ENCODE assay signal across 8 cellular contexts in genomic region chr1:156096640-156097391, GRCh38. TPM values are rescaled to one million over a fixed set of nuclear protein-coding genes. Genes with fewer than 3 reads are reported as not detected.
A peak's percentile ranks its signal among the peaks of the same experiment; 100 is the strongest.
DNase-seq lines count a peak whose midpoint lies in the region; ATAC-seq and TF ChIP-seq lines count a peak whose summit lies in the region.

No MANE protein-coding gene starts in this region.

- peaks cover 47% of the 10 kb centered on the region for H3K4me1 Mint-ChIP-seq in HFFc6 (ENCODE audit: low read depth)

- peak; percentile 98 for ATAC-seq in Right ventricle myocardium superior (ENCODE audit: poor library complexity)

- no peaks in the 10 kb centered on the region for H3K9me3 Mint-ChIP-seq in HFFc6

- H3K36me3 Mint-ChIP-seq in HFFc6 (ENCODE audit: low read depth), result no peaks in the 10 kb centered on the region; the same call in 1 of the 2 replicates

- H3K27ac Mint-ChIP-seq in HFFc6, result peak overlapping the region; percentile 99

- no peaks in the 10 kb centered on the region for H3K4me1 ChIP-seq in prostate gland (replicated peaks)

- no peak for TF ChIP-seq POLR2A in prostate gland (IDR thresholded peaks at IDR 0.05)

- H3K27ac ChIP-seq in prostate gland, result peak overlapping the region; percentile 21 to 32

- DNase-seq in GM10266 (ENCODE audit: extremely low spot score), result peak; percentile 85
- DNase-seq in HFFc6, result peak; percentile 80
- peak; percentile 95 for DNase-seq in NAMALWA (ENCODE audit: low spot score)
- DNase-seq in T follicular helper cell (ENCODE audit: low read depth), result peak; percentile 78
- DNase-seq in activated naive CD8-positive, alpha-beta T cell treated with anti-CD3 and anti-CD28 coated beads, Interleukin-2, amount 50 U/mL, for 16 hours (ENCODE audit: low read depth, low spot score), result peak; percentile 71
- peak; percentile 95 for DNase-seq in Right ventricle myocardium superior
- DNase-seq in prostate gland (ENCODE audit: low spot score), result peak; percentile 87
- DNase-seq in ureter (ENCODE audit: low spot score), result peak; percentile 93

- H3K27me3 ChIP-seq in prostate gland (replicated peaks; ENCODE audit: insufficient read depth), result no peaks in the 10 kb centered on the region

- peaks cover 6% of the 10 kb centered on the region for H3K27me3 Mint-ChIP-seq in HFFc6 (ENCODE audit: insufficient read depth)

- peak overlapping the region; percentile 77 for H3K4me3 Mint-ChIP-seq in HFFc6

- H3K36me3 ChIP-seq in prostate gland, result no peaks in the 10 kb centered on the region

- H3K9me3 ChIP-seq in prostate gland, result no peaks in the 10 kb centered on the region

- intact Hi-C loops in Right ventricle myocardium superior (cut with DNase I) (loop anchor here (2.0 kb wide), 1 partner anchor 34 kb away; no protein-coding TSS in a partner anchor), prostate gland (cut with DNase I) (loop anchor here (1.0 to 5.0 kb wide), 2 partner anchors 33 to 115 kb away; partner anchors contain the start of gene PMF1)

- 29% methylated on average over 14 of the region's 14 CpGs for WGBS in prostate gland

- H3K4me3 ChIP-seq in prostate gland, result no peak overlapping the region

- peak; percentile 95 for TF ChIP-seq CTCF in GM10266 (IDR thresholded peaks at IDR 0.05; ENCODE audit: control insufficient read depth, insufficient read depth, low read depth, missing control alignments)
- TF ChIP-seq CTCF in HFFc6 (IDR thresholded peaks at IDR 0.05), result peak; percentile 98
- TF ChIP-seq CTCF in prostate gland (IDR thresholded peaks at IDR 0.05), result peak; percentile 89 to 98 (median 97)

RNA-seq across cellular contexts. Expression of gene MEX3A, which starts 14.6 kb away (rescaled TPM):
- 1 to 10 TPM; 1.4 to 3.1 (median 2.2) TPM for total RNA-seq in HFFc6 (2021; fragmentation: NEBNext Ultra II Directional; extraction: Animal tissue kit (Norgen Biotek cat#: 25700))
- total RNA-seq in Right ventricle myocardium superior (0.16 TPM), prostate gland (1 to 10 TPM; 3.3 to 5.7 TPM), ureter (1.2 TPM)

RNA-seq across cellular contexts. Expression of gene LMNA, which starts 17.7 kb away (rescaled TPM):
- 1,000 to 10,000 TPM; 1,238 to 1,664 (median 1,535) TPM for total RNA-seq in HFFc6 (2021; fragmentation: NEBNext Ultra II Directional; extraction: Animal tissue kit (Norgen Biotek cat#: 25700))
- 270 TPM for total RNA-seq in Right ventricle myocardium superior
- 100 to 1,000 TPM; 227 to 265 TPM for total RNA-seq in prostate gland
- 444 TPM for total RNA-seq in ureter

RNA-seq across cellular contexts. Expression of gene RAB25, which starts 35.9 kb away (rescaled TPM):
- total RNA-seq in HFFc6 (2021; fragmentation: NEBNext Ultra II Directional; extraction: Animal tissue kit (Norgen Biotek cat#: 25700)), result not detected
- total RNA-seq in Right ventricle myocardium superior (not detected), prostate gland (100 to 1,000 TPM in 1 of 2 donors, 10 to 100 TPM in 1; 33.5 to 100 TPM), ureter (182 TPM)

RNA-seq across cellular contexts. Expression of gene LAMTOR2, which starts 42.2 kb away (rescaled TPM):
- 10 to 100 TPM; 48.5 to 73.6 (median 62.5) TPM for total RNA-seq in HFFc6 (2021; fragmentation: NEBNext Ultra II Directional; extraction: Animal tissue kit (Norgen Biotek cat#: 25700))
- total RNA-seq in Right ventricle myocardium superior (64.4 TPM), prostate gland (10 to 100 TPM; 48.0 to 91.4 TPM), ureter (47.5 TPM)

RNA-seq across cellular contexts. Expression of gene UBQLN4, which starts 43.2 kb away (rescaled TPM):
- 10 to 100 TPM; 31.6 to 36.0 (median 32.9) TPM for total RNA-seq in HFFc6 (2021; fragmentation: NEBNext Ultra II Directional; extraction: Animal tissue kit (Norgen Biotek cat#: 25700))
- 30.4 TPM for total RNA-seq in Right ventricle myocardium superior
- 10 to 100 TPM; 27.0 to 43.6 TPM for total RNA-seq in prostate gland
- 40.0 TPM for total RNA-seq in ureter

Comparison
In these comparisons a context has a peak if more than half of its experiments do, and no peak if none do; other contexts are left out.
1. RNA of gene RAB25, which starts 35.9 kb away (total RNA-seq): 182 TPM in ureter (single experiment) and 33.5 to 100 TPM in prostate gland; not detected in HFFc6 and not detected in Right ventricle myocardium superior (single experiment); every median in the first group is over 10 times any median in the second.
2. Peak in every context shown above with its lines, with median percentiles within 50 percentile points of each other: DNase-seq and CTCF ChIP-seq.